8 cellular contexts compared by ENCODE assay signal in the genomic region with DNA sequence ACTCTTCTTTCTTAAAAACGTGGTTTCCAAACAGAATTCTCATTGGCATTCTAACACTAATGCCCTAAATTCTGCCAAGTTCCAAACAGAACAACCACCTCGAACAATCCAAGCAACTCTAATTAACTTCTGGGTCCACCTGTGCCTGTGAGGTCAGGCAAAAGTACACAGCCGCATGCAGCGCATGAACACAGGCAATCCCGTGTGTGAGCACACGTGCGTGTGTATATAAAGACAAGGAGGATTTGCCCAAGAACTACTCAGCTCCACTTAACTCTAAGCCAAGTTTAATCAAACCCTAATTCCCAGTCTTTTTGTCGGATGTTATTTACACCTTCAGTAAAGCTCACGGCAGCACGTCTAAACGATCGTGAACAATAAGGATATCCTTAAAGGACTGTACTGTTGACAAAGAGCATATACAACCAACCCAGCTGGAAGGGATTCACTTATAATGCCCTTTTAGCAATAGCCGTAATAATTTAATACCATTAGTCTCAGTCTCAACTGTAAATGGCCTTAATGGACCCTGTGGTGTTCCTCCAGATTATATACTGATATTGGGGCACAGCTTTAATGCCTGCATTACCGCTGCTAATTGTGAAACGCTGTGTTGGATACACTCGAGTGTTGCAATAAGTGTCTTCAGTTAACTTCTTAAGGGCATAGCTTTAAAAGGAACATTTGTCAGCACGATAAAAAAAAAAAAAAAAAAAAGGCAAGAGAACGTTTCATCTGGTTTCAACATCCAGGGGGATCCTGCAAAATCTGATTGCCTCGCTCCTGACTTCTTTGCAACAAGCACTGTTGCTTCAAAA.
A peak's percentile ranks its signal among the peaks of the same experiment; 100 is the strongest.
DNase-seq lines count a peak whose midpoint lies in the region; ATAC-seq and TF ChIP-seq lines count a peak whose summit lies in the region.

No MANE protein-coding gene starts in this region.

- DNase-seq in ELR (ENCODE audit: low read depth) = peak; percentile 7
- peak; percentile 14 for DNase-seq in SK-N-DZ (ENCODE audit: low spot score)
- DNase-seq in fibroblast of the conjunctiva (ENCODE audit: low read depth) = peak; percentile 83
- DNase-seq in sigmoid colon = no peak
- DNase-seq in HCEC 1CT = no peak
- no peak for DNase-seq in CD4-positive, alpha-beta T cell
- DNase-seq in NCI-H226 = no peak

- CTCF ChIA-PET in CD4-positive, alpha-beta T cell (lab: Charles Lee) = no interaction called here

- H3K27me3 Mint-ChIP-seq in CD4-positive, alpha-beta T cell = peaks cover 3% of the 10 kb centered on the region

- no peak for TF ChIP-seq POLR2A in sigmoid colon (IDR thresholded peaks at IDR 0.05)

- H3K9me3 ChIP-seq in sigmoid colon = no peaks in the 10 kb centered on the region
- H3K9me3 ChIP-seq in CD4-positive, alpha-beta T cell (ENCODE audit: control insufficient read depth, low read length) = no peaks in the 10 kb centered on the region

- no peak overlapping the region for H3K4me3 Mint-ChIP-seq in CD4-positive, alpha-beta T cell

- intact Hi-C loops in sigmoid colon (cut with DNase I) = no loop called here
- intact Hi-C loops in CD4-positive, alpha-beta T cell (cut with DNase I, micrococcal nuclease) = no loop called here

- H3K36me3 Mint-ChIP-seq in CD4-positive, alpha-beta T cell (ENCODE audit: low read depth) = no peaks in the 10 kb centered on the region

- H3K4me3 ChIP-seq in sigmoid colon = no peak overlapping the region

- 50 to 66% methylated on average over 19 of the region's 19 CpGs for WGBS in sigmoid colon, 2 donors

- no peaks in the 10 kb centered on the region for H3K9me3 Mint-ChIP-seq in CD4-positive, alpha-beta T cell

- H3K27ac Mint-ChIP-seq in CD4-positive, alpha-beta T cell = no peak overlapping the region

- H3K4me1 Mint-ChIP-seq in CD4-positive, alpha-beta T cell (ENCODE audit: low read depth) = peaks cover 5% of the 10 kb centered on the region

- no peaks in the 10 kb centered on the region for H3K36me3 ChIP-seq in sigmoid colon

- H3K4me1 ChIP-seq in sigmoid colon = peaks cover 0 to 4% (median 0%) of the 10 kb centered on the region in 4 donors

- POLR2A ChIA-PET in CD4-positive, alpha-beta T cell (lab: Charles Lee) = interaction anchor here (1.3 kb wide), 1 partner anchor 10 kb away, joined by 3 read pairs; no protein-coding TSS in a partner anchor

- TF ChIP-seq CTCF in sigmoid colon (IDR thresholded peaks at IDR 0.05) = no peak
- TF ChIP-seq CTCF in CD4-positive, alpha-beta T cell (IDR thresholded peaks at IDR 0.05) = no peak

- no peak for ATAC-seq in GM18909 (IDR thresholded peaks at IDR 0.05; ENCODE audit: poor library complexity, unreplicated experiment)
- no peak for ATAC-seq in CD4-positive, alpha-beta T cell (ENCODE audit: poor library complexity)

- peak overlapping the region in 3 of 4 donors; percentile 48 to 61 (median 49) for H3K27ac ChIP-seq in sigmoid colon
- H3K27ac ChIP-seq in CD4-positive, alpha-beta T cell (ENCODE audit: low read depth, low read length) = no peak overlapping the region

- no peak for TF ChIP-seq EP300 in sigmoid colon (IDR thresholded peaks at IDR 0.05)

- H3K27me3 ChIP-seq in sigmoid colon = no peaks in the 10 kb centered on the region
- no peaks in the 10 kb centered on the region for H3K27me3 ChIP-seq in CD4-positive, alpha-beta T cell (ENCODE audit: control insufficient read depth, insufficient read depth, low read length)

Comparison
In these comparisons a context has a peak if more than half of its experiments do, and no peak if none do; other contexts are left out.
1. DNase-seq: peak in ELR (single experiment), SK-N-DZ (single experiment) and fibroblast of the conjunctiva (single experiment); none in sigmoid colon (single experiment), HCEC 1CT (single experiment), CD4-positive, alpha-beta T cell (0 of 10) and NCI-H226 (single experiment).